Comparison of ENCODE assay signal across 23 cellular contexts in the genomic region with DNA sequence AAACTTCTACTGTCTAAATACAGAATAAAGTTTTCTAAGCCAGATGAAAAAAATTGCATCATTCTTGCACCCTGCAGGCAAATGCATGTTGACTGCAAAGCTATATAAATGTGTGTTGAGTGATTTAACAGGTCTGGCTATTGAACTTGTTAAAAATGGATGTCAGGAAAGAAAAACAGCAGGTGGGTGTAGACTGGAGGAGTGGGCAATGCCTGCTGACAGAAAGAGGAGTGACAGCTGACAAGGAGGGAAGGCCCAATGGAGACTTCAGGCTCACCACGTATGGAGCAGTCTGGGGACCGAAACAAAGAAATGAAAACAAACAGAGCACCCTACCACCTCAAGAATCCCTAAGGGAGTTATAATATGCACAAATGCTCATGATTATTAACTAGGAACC.
"Had no signal": no experiment of that assay in that cellular context is flagged by ENCODE, and none has a peak within 500 bp of the region (broad histone marks: within the 10 kb centered on the region; RNA-seq: fewer than 3 reads in every experiment).

No MANE protein-coding gene starts in this region.

- H3K27ac Mint-ChIP-seq: activated CD4-positive, alpha-beta T cell treated with anti-CD3 and anti-CD28 coated beads, Interleukin-2, amount 10 ng/mL, durations not matched to agents 7 days and 5 days; activated CD8-positive, alpha-beta T cell treated with anti-CD3 and anti-CD28 coated beads for 36 hours; activated naive CD4-positive, alpha-beta T cell treated with anti-CD3 and anti-CD28 coated beads, Interleukin-2, amount 50 U/mL, for 72 hours; effector memory CD8-positive, alpha-beta T cell; natural killer cell treated with Interleukin-12 subunit alpha and Interleukin-12 subunit beta and Interleukin-15 and Interleukin-18, amount 100 ng/mL, for 72 hours; stimulated activated naive CD8-positive, alpha-beta T cell treated with anti-CD3 and anti-CD28 coated beads, Interleukin-15, amount 100 ng/mL, for 72 hours had no signal

- H3K4me3 Mint-ChIP-seq: activated CD4-positive, alpha-beta T cell treated with anti-CD3 and anti-CD28 coated beads, Interleukin-2, amount 10 ng/mL, durations not matched to agents 7 days and 5 days; activated CD8-positive, alpha-beta T cell treated with anti-CD3 and anti-CD28 coated beads for 36 hours; central memory CD8-positive, alpha-beta T cell; effector memory CD8-positive, alpha-beta T cell; natural killer cell treated with Interleukin-12 subunit alpha and Interleukin-12 subunit beta and Interleukin-15 and Interleukin-18, amount 100 ng/mL, for 72 hours; stimulated activated naive CD8-positive, alpha-beta T cell treated with anti-CD3 and anti-CD28 coated beads, Interleukin-15, amount 100 ng/mL, for 72 hours had no signal

- H3K9ac ChIP-seq: parathyroid adenoma had no signal

- DNase-seq: activated CD4-positive, alpha-beta T cell treated with anti-CD3 and anti-CD28 coated beads, Interleukin-2, amount 10 ng/mL, durations not matched to agents 7 days and 5 days; activated CD8-positive, alpha-beta T cell treated with anti-CD3 and anti-CD28 coated beads for 36 hours; aorta; colonic mucosa; dorsolateral prefrontal cortex; effector memory CD8-positive, alpha-beta T cell; esophagus squamous epithelium; gastrocnemius medialis; hippocampal formation; left ventricle myocardium inferior; midbrain; right cardiac atrium; stimulated activated CD4-positive, alpha-beta T cell treated with anti-CD3 and anti-CD28 coated beads, Interleukin-1b, Interleukin-23, amount 100 ng/mL, for 48 hours; stimulated activated naive CD8-positive, alpha-beta T cell treated with anti-CD3 and anti-CD28 coated beads, Interleukin-15, amount 100 ng/mL, for 72 hours; T-helper 9 cell; tibial artery had no signal

- ATAC-seq: activated CD4-positive, CD25-positive, alpha-beta regulatory T cell treated with anti-CD3 and anti-CD28 coated beads, Interleukin-2, amount 50 U/mL, for 24 hours; activated CD8-positive, alpha-beta T cell treated with anti-CD3 and anti-CD28 coated beads for 36 hours; activated naive CD4-positive, alpha-beta T cell treated with anti-CD3 and anti-CD28 coated beads, Interleukin-2, amount 50 U/mL, for 72 hours; effector memory CD8-positive, alpha-beta T cell; gastrocnemius medialis; natural killer cell treated with Interleukin-12 subunit alpha and Interleukin-12 subunit beta and Interleukin-15 and Interleukin-18, amount 100 ng/mL, for 72 hours; right cardiac atrium; stimulated activated naive CD8-positive, alpha-beta T cell treated with anti-CD3 and anti-CD28 coated beads, Interleukin-15, amount 100 ng/mL, for 72 hours had no signal

- H3K27me3 ChIP-seq: breast epithelium, colonic mucosa, dorsolateral prefrontal cortex, esophagus squamous epithelium, gastrocnemius medialis, neutrophil, tibial artery had no signal

- H3K4me1 ChIP-seq: breast epithelium, colonic mucosa, esophagus squamous epithelium, gastrocnemius medialis, left ventricle myocardium inferior, parathyroid adenoma, tibial artery had no signal

- H3K36me3 Mint-ChIP-seq: activated naive CD4-positive, alpha-beta T cell treated with anti-CD3 and anti-CD28 coated beads, Interleukin-2, amount 50 U/mL, for 72 hours; natural killer cell treated with Interleukin-12 subunit alpha and Interleukin-12 subunit beta and Interleukin-15 and Interleukin-18, amount 100 ng/mL, for 72 hours had no signal

- H3K79me2 ChIP-seq: parathyroid adenoma had no signal

- H3K27ac ChIP-seq: breast epithelium, colonic mucosa, dorsolateral prefrontal cortex, esophagus squamous epithelium, gastrocnemius medialis, left ventricle myocardium inferior, neutrophil, parathyroid adenoma, tibial artery had no signal

- H3K4me1 Mint-ChIP-seq: activated CD4-positive, alpha-beta T cell treated with anti-CD3 and anti-CD28 coated beads, Interleukin-2, amount 10 ng/mL, durations not matched to agents 7 days and 5 days; central memory CD8-positive, alpha-beta T cell; stimulated activated naive CD8-positive, alpha-beta T cell treated with anti-CD3 and anti-CD28 coated beads, Interleukin-15, amount 100 ng/mL, for 72 hours had no signal

- H3K36me3 ChIP-seq: breast epithelium, colonic mucosa, esophagus squamous epithelium, gastrocnemius medialis, left ventricle myocardium inferior, neutrophil, tibial artery had no signal

- H3K4me3 ChIP-seq: breast epithelium, colonic mucosa, dorsolateral prefrontal cortex, esophagus squamous epithelium, gastrocnemius medialis, left ventricle myocardium inferior, tibial artery had no signal

- H3K9me3 Mint-ChIP-seq: activated CD4-positive, alpha-beta T cell treated with anti-CD3 and anti-CD28 coated beads, Interleukin-2, amount 10 ng/mL, durations not matched to agents 7 days and 5 days; activated CD8-positive, alpha-beta T cell treated with anti-CD3 and anti-CD28 coated beads for 36 hours; central memory CD8-positive, alpha-beta T cell; effector memory CD8-positive, alpha-beta T cell; stimulated activated naive CD8-positive, alpha-beta T cell treated with anti-CD3 and anti-CD28 coated beads, Interleukin-15, amount 100 ng/mL, for 72 hours had no signal

- H2AFZ ChIP-seq: parathyroid adenoma had no signal

- H3K9me3 ChIP-seq: breast epithelium, colonic mucosa, esophagus squamous epithelium, gastrocnemius medialis, left ventricle myocardium inferior, neutrophil, tibial artery had no signal

- H3K27me3 Mint-ChIP-seq: activated CD4-positive, alpha-beta T cell treated with anti-CD3 and anti-CD28 coated beads, Interleukin-2, amount 10 ng/mL, durations not matched to agents 7 days and 5 days; stimulated activated naive CD8-positive, alpha-beta T cell treated with anti-CD3 and anti-CD28 coated beads, Interleukin-15, amount 100 ng/mL, for 72 hours had no signal
